ENCODE assay signal across 8 cellular contexts in genomic region chr2:238426568-238427434, GRCh38. TPM values are rescaled to one million over a fixed set of nuclear protein-coding genes. Genes with fewer than 3 reads are reported as not detected.
A peak's percentile ranks its signal among the peaks of the same experiment; 100 is the strongest.
DNase-seq lines count a peak whose midpoint lies in the region; ATAC-seq, FAIRE-seq and TF ChIP-seq lines count a peak whose summit lies in the region.

TSS of gene ASB1 (plus strand) at chr2:238426927. CDS start at chr2:238427071, 144 bp downstream.

- peaks cover 6 to 15% of the 10 kb centered on the region in 2 donors for H3K4me1 ChIP-seq in kidney (ENCODE audit: control insufficient read depth in 1 of 2, insufficient read depth in 1 of 2, low read depth in 1 of 2, low read length in 2 of 2)

- intact Hi-C loops in kidney (cut with DNase I), result no loop called here

- no peak for TF ChIP-seq CTCF in kidney (IDR thresholded peaks at IDR 0.05; ENCODE audit: borderline replicate concordance, extremely low read depth, insufficient read depth)

- H3K27ac ChIP-seq in kidney (ENCODE audit: low read depth in 2 of 2, low read length in 2 of 2), result peak within 1 kb of the TSS; percentile 82 to 92

- no peaks in the 10 kb centered on the region for H3K36me3 ChIP-seq in kidney (ENCODE audit: control insufficient read depth in 1 of 2, insufficient read depth in 2 of 2, low read length in 2 of 2)

- peak within 1 kb of the TSS; percentile 86 to 93 for H3K4me3 ChIP-seq in kidney (ENCODE audit: low read length in 2 of 2)

- ATAC-seq in GM18508 (IDR thresholded peaks at IDR 0.05; ENCODE audit: insufficient read depth, unreplicated experiment) (peak; percentile 46), HG02981 (IDR thresholded peaks at IDR 0.05; ENCODE audit: unreplicated experiment) (peak; percentile 80)

- H3K9ac ChIP-seq in kidney (ENCODE audit: low read length in 2 of 2), result peak within 1 kb of the TSS; percentile 77 to 88

- DNase-seq in A172 (ENCODE audit: low spot score), result peak; percentile 87
- peak; percentile 58 for DNase-seq in NCI-H2171 treated with DMSO at 0.1 percent for 48 hours (lab: John Stamatoyannopoulos, UW)
- peak; percentile 59 to 81 (median 76) for DNase-seq in activated CD4-positive, CD25-positive, alpha-beta regulatory T cell (lab: John Stamatoyannopoulos, UW)
- peak; percentile 68 for DNase-seq in central memory CD4-positive, alpha-beta T cell
- DNase-seq in kidney, result peak; percentile 93
- DNase-seq in stimulated activated CD4-positive, alpha-beta T cell treated with anti-CD3 and anti-CD28 coated beads, Interleukin-15, amount 100 ng/mL, for 48 hours (ENCODE audit: low read depth in 2 of 2), result peak; percentile 52 to 67

- H3K9me3 ChIP-seq in kidney (ENCODE audit: control insufficient read depth in 1 of 2, low read length in 2 of 2), result peaks cover 0 to 4% of the 10 kb centered on the region in 2 donors

- FAIRE-seq in kidney (lab: Jason Lieb, UNC), result no peak

RNA-seq across cellular contexts. Expression of gene ASB1, which starts in this region (rescaled TPM):
- 43.2 and 46.8 TPM in 2 replicates for total RNA-seq in A172 (2014; rRNA removed; shearing (Covaris generic))
- 28.1 TPM for total RNA-seq in kidney
- polyA plus RNA-seq in kidney (ENCODE audit: insufficient read depth, low read depth, low replicate concordance), result 29.4 TPM

Comparison
In these comparisons a context has a peak if more than half of its experiments do, and no peak if none do; other contexts are left out.
1. Peak in every context shown above with its lines: DNase-seq, ATAC-seq, H3K4me3 ChIP-seq and H3K27ac ChIP-seq.